In genomic region chr12:110047297-110047940, GRCh38 we compare ENCODE assay signal across 8 cellular contexts. TPM values are rescaled to one million over a fixed set of nuclear protein-coding genes. Genes with fewer than 3 reads are reported as not detected.
DNase-seq lines count a peak whose midpoint lies in the region; ATAC-seq and TF ChIP-seq lines count a peak whose summit lies in the region.

No MANE protein-coding gene starts in this region.

- peak overlapping the region; percentile 66 for H3K4me3 ChIP-seq in CD8-positive, alpha-beta T cell (ENCODE audit: low read depth, low read length)
- H3K4me3 ChIP-seq in Peyer's patch = peak overlapping the region; percentile 72 to 83 (median 78)
- H3K4me3 ChIP-seq in esophagus muscularis mucosa = peak overlapping the region; percentile 79 to 97 (median 87)
- peak overlapping the region; percentile 69 for H3K4me3 ChIP-seq in parathyroid adenoma (ENCODE audit: low read depth, low read length)

- H3K36me3 Mint-ChIP-seq in CD8-positive, alpha-beta T cell = peaks cover 14% of the 10 kb centered on the region

- no peak for DNase-seq in CD8-positive, alpha-beta T cell
- DNase-seq in Peyer's patch (no peak), esophagus muscularis mucosa (ENCODE audit: extremely low spot score) (no peak), SKM-1 treated with dmso at 0.1 percent for 144 hours (lab: John Stamatoyannopoulos, UW; ENCODE audit: unreplicated experiment) (no peak), NCI-H187 treated with DMSO at 0.1 percent for 48 hours (lab: John Stamatoyannopoulos, UW) (no peak)

- CTCF ChIA-PET in CD8-positive, alpha-beta T cell (lab: Charles Lee) = interaction anchor here (1.1 kb wide), 1 partner anchor 12 kb away, joined by 3 read pairs; no protein-coding TSS in a partner anchor

- no peaks in the 10 kb centered on the region for H3K9me3 Mint-ChIP-seq in CD8-positive, alpha-beta T cell

- H3K9me3 ChIP-seq in CD8-positive, alpha-beta T cell (ENCODE audit: low read length) = no peaks in the 10 kb centered on the region
- no peaks in the 10 kb centered on the region for H3K9me3 ChIP-seq in Peyer's patch
- no peaks in the 10 kb centered on the region for H3K9me3 ChIP-seq in esophagus muscularis mucosa
- no peaks in the 10 kb centered on the region for H3K9me3 ChIP-seq in parathyroid adenoma (ENCODE audit: control insufficient read depth, low read length)

- peak overlapping the region; percentile 89 for H3K4me3 Mint-ChIP-seq in CD8-positive, alpha-beta T cell

- peak overlapping the region; percentile 61 for H3K27ac ChIP-seq in CD8-positive, alpha-beta T cell (ENCODE audit: low read depth, low read length)
- peak overlapping the region; percentile 57 to 80 (median 74) for H3K27ac ChIP-seq in Peyer's patch
- H3K27ac ChIP-seq in esophagus muscularis mucosa (replicated peaks in 1 of 4) = peak overlapping the region; percentile 74 to 87 (median 84)
- peak overlapping the region; percentile 73 for H3K27ac ChIP-seq in parathyroid adenoma

- H3K4me1 Mint-ChIP-seq in CD8-positive, alpha-beta T cell (ENCODE audit: low read depth) = peaks cover 37% of the 10 kb centered on the region

- H3K27ac Mint-ChIP-seq in CD8-positive, alpha-beta T cell = peak overlapping the region; percentile 90

- TF ChIP-seq EP300 in esophagus muscularis mucosa (IDR thresholded peaks at IDR 0.05) = no peak

- ATAC-seq in CD8-positive, alpha-beta T cell = no peak
- ATAC-seq in HG03280 (IDR thresholded peaks at IDR 0.05; ENCODE audit: unreplicated experiment) = no peak
- no peak for ATAC-seq in GM19351 (IDR thresholded peaks at IDR 0.05; ENCODE audit: unreplicated experiment)

- no peak for TF ChIP-seq CTCF in CD8-positive, alpha-beta T cell (IDR thresholded peaks at IDR 0.05)
- TF ChIP-seq CTCF in Peyer's patch (IDR thresholded peaks at IDR 0.05) = no peak
- TF ChIP-seq CTCF in esophagus muscularis mucosa (IDR thresholded peaks at IDR 0.05) = no peak
- no peak for TF ChIP-seq CTCF in parathyroid adenoma (IDR thresholded peaks at IDR 0.05)

- TF ChIP-seq POLR2A in Peyer's patch (IDR thresholded peaks at IDR 0.05) = no peak
- no peak for TF ChIP-seq POLR2A in esophagus muscularis mucosa (IDR thresholded peaks at IDR 0.05; ENCODE audit: low read depth)

- peak overlapping the region; percentile 92 for H2AFZ ChIP-seq in parathyroid adenoma

- no peaks in the 10 kb centered on the region for H3K36me3 ChIP-seq in CD8-positive, alpha-beta T cell (ENCODE audit: insufficient read depth, low read length)
- H3K36me3 ChIP-seq in Peyer's patch (peaks cover 0 to under 1% (median 0%) of the 10 kb centered on the region in 3 donors), esophagus muscularis mucosa (peaks cover 0 to 10% (median 4%) of the 10 kb centered on the region in 4 donors), parathyroid adenoma (ENCODE audit: control insufficient read depth, insufficient read depth, low read length) (no peaks in the 10 kb centered on the region)

- no peaks in the 10 kb centered on the region for H3K27me3 Mint-ChIP-seq in CD8-positive, alpha-beta T cell (ENCODE audit: low read depth)

- H3K9ac ChIP-seq in parathyroid adenoma = peak overlapping the region; percentile 78

- H3K27me3 ChIP-seq in CD8-positive, alpha-beta T cell (ENCODE audit: insufficient read depth, low read length) = no peaks in the 10 kb centered on the region
- H3K27me3 ChIP-seq in Peyer's patch (no peaks in the 10 kb centered on the region), esophagus muscularis mucosa (no peaks in the 10 kb centered on the region), parathyroid adenoma (ENCODE audit: control insufficient read depth, insufficient read depth, low read length) (no peaks in the 10 kb centered on the region)

- POLR2A ChIA-PET in CD8-positive, alpha-beta T cell (lab: Charles Lee) = interaction anchor here (1.0 kb wide), 1 partner anchor 10 kb away, joined by 3 read pairs; no protein-coding TSS in a partner anchor

- intact Hi-C loops in CD8-positive, alpha-beta T cell (cut with DNase I, micrococcal nuclease) = loop anchor here (5.0 kb wide), 2 partner anchors 385 to 570 kb away; partner anchors contain the start of genes KCTD10 (in 1 of the 2) and UBE3B (in 1 of the 2)
- intact Hi-C loops in esophagus muscularis mucosa (cut with DNase I) = no loop called here

- peaks cover 14% of the 10 kb centered on the region for H3K79me2 ChIP-seq in parathyroid adenoma

- 66% methylated on average over 12 of the region's 14 CpGs for WGBS in esophagus muscularis mucosa

- H3K4me1 ChIP-seq in CD8-positive, alpha-beta T cell (ENCODE audit: insufficient read depth, low read length) = peaks cover 21% of the 10 kb centered on the region
- H3K4me1 ChIP-seq in Peyer's patch (peaks cover 0 to 15% (median 2%) of the 10 kb centered on the region in 4 donors), esophagus muscularis mucosa (peaks cover 29 to 56% (median 52%) of the 10 kb centered on the region in 4 donors), parathyroid adenoma (peaks cover 16% of the 10 kb centered on the region)

- H3K4me2 ChIP-seq in parathyroid adenoma (ENCODE audit: low read length) = peak overlapping the region; percentile 83

RNA-seq across cellular contexts. Expression of gene C12orf76, which starts 0.9 kb away (rescaled TPM):
- 1 to 10 TPM; 8.7 to 9.6 TPM for total RNA-seq in CD8-positive, alpha-beta T cell
- total RNA-seq in Peyer's patch (10 to 100 TPM; 14.9 to 23.1 (median 17.5) TPM), esophagus muscularis mucosa (10 to 100 TPM; 13.6 to 14.7 (median 13.9) TPM)

RNA-seq across cellular contexts. Expression of gene ANKRD13A, which starts 48.2 kb away (rescaled TPM):
- 10 to 100 TPM; 38.8 to 41.7 TPM for total RNA-seq in CD8-positive, alpha-beta T cell
- total RNA-seq in Peyer's patch = 100 to 1,000 TPM in 1 of 4 donors, 10 to 100 TPM in 3; 81.3 to 124 (median 92.1) TPM
- 100 to 1,000 TPM in 2 of 4 donors, 10 to 100 TPM in 2; 91.3 to 165 (median 124) TPM for total RNA-seq in esophagus muscularis mucosa

RNA-seq across cellular contexts. Expression of gene GIT2, which starts 51.3 kb away (rescaled TPM):
- total RNA-seq in CD8-positive, alpha-beta T cell = 10 to 100 TPM; 47.6 to 57.9 TPM
- 100 to 1,000 TPM in 1 of 4 donors, 10 to 100 TPM in 3; 55.0 to 107 (median 79.8) TPM for total RNA-seq in Peyer's patch
- 10 to 100 TPM; 28.7 to 46.5 (median 36.2) TPM for total RNA-seq in esophagus muscularis mucosa
